15 cellular contexts compared by ENCODE assay signal in genomic region chr7:150365673-150366398, GRCh38. TPM values are rescaled to one million over a fixed set of nuclear protein-coding genes. Genes with fewer than 3 reads are reported as not detected.
DNase-seq lines count a peak whose midpoint lies in the region; ATAC-seq lines count a peak whose summit lies in the region.
"Had no signal": no experiment of that assay in that cellular context is flagged by ENCODE, and none has a peak within 500 bp of the region (broad histone marks: within the 10 kb centered on the region; RNA-seq: fewer than 3 reads in every experiment).

No MANE protein-coding gene starts in this region.

- H3K4me1 ChIP-seq in BLaER1 (peaks cover 71% of the 10 kb centered on the region), HUES64 (ENCODE audit: insufficient read depth, low read length) (peaks cover 47% of the 10 kb centered on the region), mesodermal cell (ENCODE audit: control insufficient read depth, insufficient read depth, low read length, poor library complexity, severe bottlenecking) (peaks cover 43% of the 10 kb centered on the region)

- no peaks in the 10 kb centered on the region for H3K36me3 Mint-ChIP-seq in T-helper 17 cell (ENCODE audit: low read depth)

- H3K4me2 ChIP-seq in BLaER1: peak overlapping the region; percentile 35; the same call in 1 of the 2 replicates

- no peak overlapping the region for H3K4me3 Mint-ChIP-seq in T-helper 17 cell

- no peak for ATAC-seq in T-helper 17 cell
- ATAC-seq in HG03571 (IDR thresholded peaks at IDR 0.05; ENCODE audit: unreplicated experiment): no peak
- ATAC-seq in GM19328 (IDR thresholded peaks at IDR 0.05; ENCODE audit: unreplicated experiment): no peak

- 81% methylated on average over 4 of the region's 5 CpGs for WGBS in HUES64
- WGBS in mesodermal cell (ENCODE audit: insufficient coverage in 2 of 2), 2 experiments: 74 to 76% methylated on average over 3 to 4 of the region's 5 CpGs

- H3K27ac ChIP-seq in BLaER1 (peak overlapping the region; percentile 8), HUES64 (ENCODE audit: low read depth, low read length) (peak overlapping the region; percentile 42; the same call in 1 of the 2 replicates), mesodermal cell (ENCODE audit: low read depth, low read length, severe bottlenecking) (peak overlapping the region; percentile 70)

- H3K27ac Mint-ChIP-seq in T-helper 17 cell: peak overlapping the region; percentile 90

- H3K9ac ChIP-seq in BLaER1 (no peak overlapping the region), HUES64 (ENCODE audit: low read depth, low read length) (no peak overlapping the region)

- H3K4me3 ChIP-seq in BLaER1 (no peak overlapping the region), HUES64 (ENCODE audit: low read length) (no peak overlapping the region), mesodermal cell (ENCODE audit: extremely low read depth, insufficient read depth, low read length, poor library complexity, severe bottlenecking) (no peak overlapping the region)
- H3K4me3 ChIP-seq: breast epithelium had no signal

- no peaks in the 10 kb centered on the region for H3K27me3 ChIP-seq in BLaER1
- H3K27me3 ChIP-seq in HUES64 (ENCODE audit: insufficient read depth, low read length): no peaks in the 10 kb centered on the region
- H3K27me3 ChIP-seq: breast epithelium had no signal

- peaks cover 14% of the 10 kb centered on the region for H4K20me1 ChIP-seq in BLaER1

- H3K4me1 Mint-ChIP-seq in T-helper 17 cell: peaks cover 18% of the 10 kb centered on the region

- DNase-seq in T-helper 17 cell (no peak), GOT3 (lab: John Stamatoyannopoulos, UW) (no peak)
- no peak for DNase-seq in stimulated activated CD4-positive, alpha-beta T cell treated with anti-CD3 and anti-CD28 coated beads, Interleukin-15, amount 100 ng/mL, for 24 hours
- DNase-seq: foreskin fibroblast; midbrain; NCI-H345; small intestine; stimulated activated CD8-positive, alpha-beta memory T cell treated with anti-CD3 and anti-CD28 coated beads, Interleukin-4, amount 100 ng/mL, for 48 hours had no signal

- peaks cover 9% of the 10 kb centered on the region for H3K36me3 ChIP-seq in BLaER1
- peaks cover 12% of the 10 kb centered on the region for H3K36me3 ChIP-seq in HUES64 (ENCODE audit: insufficient read depth, low read length)
- H3K36me3 ChIP-seq in mesodermal cell (ENCODE audit: control insufficient read depth, insufficient read depth, low read length): peaks cover 13% of the 10 kb centered on the region
- H3K36me3 ChIP-seq: breast epithelium had no signal

- H3K9me3 ChIP-seq in BLaER1: no peaks in the 10 kb centered on the region
- H3K9me3 ChIP-seq in HUES64 (ENCODE audit: insufficient read depth, low read depth, low read length): no peaks in the 10 kb centered on the region
- H3K9me3 ChIP-seq in T-helper 17 cell (ENCODE audit: control insufficient read depth, low read length, poor library complexity, severe bottlenecking): no peaks in the 10 kb centered on the region
- H3K9me3 ChIP-seq in mesodermal cell (ENCODE audit: control insufficient read depth, low read length): no peaks in the 10 kb centered on the region
- H3K9me3 ChIP-seq: breast epithelium had no signal

- no peaks in the 10 kb centered on the region for H3K27me3 Mint-ChIP-seq in T-helper 17 cell

RNA-seq across cellular contexts. Expression of gene REPIN1, which starts 2.8 kb away (rescaled TPM):
- 78.2 TPM for polyA plus RNA-seq in HUES64 (2013, experiment 1 of 2)
- 91.5 TPM for polyA plus RNA-seq in HUES64 (2013, experiment 2 of 2)
- 10 to 100 TPM; 43.0 to 49.8 TPM for total RNA-seq in T-helper 17 cell
- polyA plus RNA-seq in mesodermal cell (2013, experiment 1 of 2): 124 TPM
- polyA plus RNA-seq in mesodermal cell (2013, experiment 2 of 2): 102 TPM

RNA-seq across cellular contexts. Expression of gene ZNF775, which starts 13.3 kb away (rescaled TPM):
- polyA plus RNA-seq in HUES64 (2013, experiment 1 of 2): 12.3 TPM
- polyA plus RNA-seq in HUES64 (2013, experiment 2 of 2): 13.2 TPM
- 1 to 10 TPM; 1.4 to 2.1 TPM for total RNA-seq in T-helper 17 cell
- polyA plus RNA-seq in mesodermal cell (2013, experiment 1 of 2): 15.7 TPM
- polyA plus RNA-seq in mesodermal cell (2013, experiment 2 of 2): 12.0 TPM

RNA-seq across cellular contexts. Expression of gene RARRES2, which starts 24.4 kb away (rescaled TPM):
- 94.7 TPM for polyA plus RNA-seq in HUES64 (2013, experiment 1 of 2)
- polyA plus RNA-seq in HUES64 (2013, experiment 2 of 2): 75.3 TPM
- not detected for total RNA-seq in T-helper 17 cell
- 31.3 TPM for polyA plus RNA-seq in mesodermal cell (2013, experiment 1 of 2)
- polyA plus RNA-seq in mesodermal cell (2013, experiment 2 of 2): 25.7 TPM
- total RNA-seq: T-helper 1 cell treated with Interleukin-12 subunit alpha and Interleukin-12 subunit beta and Interleukin-4 antibody, amounts not matched to agents 30 ng/mL and 1 ng/mL, for 36 hours had no signal

RNA-seq across cellular contexts. Expression of gene ACTR3C, which starts 42.5 kb away (rescaled TPM):
- polyA plus RNA-seq in HUES64 (2013, experiment 1 of 2): 1.3 TPM
- 0.51 TPM for polyA plus RNA-seq in HUES64 (2013, experiment 2 of 2)
- total RNA-seq in T-helper 17 cell: 10 to 100 TPM in 1 of 2 donors, 1 to 10 TPM in 1; 6.0 to 10.2 TPM
- polyA plus RNA-seq in mesodermal cell (2013, experiment 1 of 2): 0.63 TPM
- 0.46 TPM for polyA plus RNA-seq in mesodermal cell (2013, experiment 2 of 2)

RNA-seq across cellular contexts. Expression of gene LRRC61, which starts 42.7 kb away (rescaled TPM):
- 37.8 TPM for polyA plus RNA-seq in HUES64 (2013, experiment 1 of 2)
- 42.0 TPM for polyA plus RNA-seq in HUES64 (2013, experiment 2 of 2)
- 1 to 10 TPM; 6.4 to 6.9 TPM for total RNA-seq in T-helper 17 cell
- polyA plus RNA-seq in mesodermal cell (2013, experiment 1 of 2): 23.1 TPM
- 22.7 TPM for polyA plus RNA-seq in mesodermal cell (2013, experiment 2 of 2)

Comparison
In these comparisons a context has a peak if more than half of its experiments do, and no peak if none do; other contexts are left out.
1. H3K27ac ChIP-seq: peak in every context shown above with its lines; median percentile 70 in mesodermal cell; 42 in HUES64; 8 in BLaER1.